ENCODE assay signal across 1 cellular context in the genomic region with DNA sequence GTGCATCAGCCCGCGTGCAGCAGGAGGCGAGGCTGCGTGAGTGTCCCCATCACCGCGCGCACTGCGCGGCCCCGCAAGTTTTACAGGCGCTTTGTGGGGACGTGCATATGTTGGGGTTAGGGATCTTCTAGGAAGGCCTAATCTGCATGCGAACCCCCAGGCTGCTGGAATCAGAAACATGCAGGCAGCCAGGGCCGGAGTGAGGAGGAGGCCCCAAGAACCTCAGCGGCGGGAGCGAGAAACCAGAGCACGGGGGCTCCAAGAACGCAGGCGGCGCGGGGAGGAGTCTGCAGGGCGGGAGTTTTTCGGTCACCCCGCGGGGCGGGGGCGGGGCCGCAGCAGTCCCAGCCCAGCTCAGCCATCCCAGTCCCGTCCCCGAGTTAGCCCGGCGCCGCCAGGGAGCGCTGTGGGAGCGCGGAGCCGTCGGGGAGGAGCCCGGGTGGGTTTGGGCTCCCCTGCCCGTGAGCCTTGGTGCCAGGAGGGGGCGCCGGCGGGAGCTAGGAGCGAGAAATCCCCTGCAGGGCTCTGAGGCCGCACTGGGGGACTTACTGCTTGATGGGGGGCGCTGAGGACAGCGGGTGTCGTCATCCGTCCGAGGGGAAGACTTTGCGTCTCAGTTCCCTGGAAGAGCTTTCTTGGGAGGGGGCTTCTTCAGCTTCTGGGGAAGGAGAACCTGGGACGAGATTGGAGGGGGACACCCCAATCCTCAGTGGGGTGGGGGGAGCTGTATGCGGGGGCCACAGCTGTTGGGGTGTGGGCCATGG.
TF ChIP-seq lines count a peak whose summit lies in the region.

No MANE protein-coding gene starts in this region.

TF ChIP-seq in GM12878, 131 proteins besides CTCF, POLR2A, EP300 and RAD21 (continued from another document):
- TF ChIP-seq, protein P1, sequence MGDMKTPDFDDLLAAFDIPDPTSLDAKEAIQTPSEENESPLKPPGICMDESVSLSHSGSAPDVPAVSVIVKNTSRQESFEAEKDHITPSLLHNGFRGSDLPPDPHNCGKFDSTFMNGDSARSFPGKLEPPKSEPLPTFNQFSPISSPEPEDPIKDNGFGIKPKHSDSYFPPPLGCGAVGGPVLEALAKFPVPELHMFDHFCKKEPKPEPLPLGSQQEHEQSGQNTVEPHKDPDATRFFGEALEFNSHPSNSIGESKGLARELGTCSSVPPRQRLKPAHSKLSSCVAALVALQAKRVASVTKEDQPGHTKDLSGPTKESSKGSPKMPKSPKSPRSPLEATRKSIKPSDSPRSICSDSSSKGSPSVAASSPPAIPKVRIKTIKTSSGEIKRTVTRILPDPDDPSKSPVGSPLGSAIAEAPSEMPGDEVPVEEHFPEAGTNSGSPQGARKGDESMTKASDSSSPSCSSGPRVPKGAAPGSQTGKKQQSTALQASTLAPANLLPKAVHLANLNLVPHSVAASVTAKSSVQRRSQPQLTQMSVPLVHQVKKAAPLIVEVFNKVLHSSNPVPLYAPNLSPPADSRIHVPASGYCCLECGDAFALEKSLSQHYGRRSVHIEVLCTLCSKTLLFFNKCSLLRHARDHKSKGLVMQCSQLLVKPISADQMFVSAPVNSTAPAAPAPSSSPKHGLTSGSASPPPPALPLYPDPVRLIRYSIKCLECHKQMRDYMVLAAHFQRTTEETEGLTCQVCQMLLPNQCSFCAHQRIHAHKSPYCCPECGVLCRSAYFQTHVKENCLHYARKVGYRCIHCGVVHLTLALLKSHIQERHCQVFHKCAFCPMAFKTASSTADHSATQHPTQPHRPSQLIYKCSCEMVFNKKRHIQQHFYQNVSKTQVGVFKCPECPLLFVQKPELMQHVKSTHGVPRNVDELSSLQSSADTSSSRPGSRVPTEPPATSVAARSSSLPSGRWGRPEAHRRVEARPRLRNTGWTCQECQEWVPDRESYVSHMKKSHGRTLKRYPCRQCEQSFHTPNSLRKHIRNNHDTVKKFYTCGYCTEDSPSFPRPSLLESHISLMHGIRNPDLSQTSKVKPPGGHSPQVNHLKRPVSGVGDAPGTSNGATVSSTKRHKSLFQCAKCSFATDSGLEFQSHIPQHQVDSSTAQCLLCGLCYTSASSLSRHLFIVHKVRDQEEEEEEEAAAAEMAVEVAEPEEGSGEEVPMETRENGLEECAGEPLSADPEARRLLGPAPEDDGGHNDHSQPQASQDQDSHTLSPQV (IDR thresholded peaks at IDR 0.05) = peak; percentile 81
- TF ChIP-seq CHD2 (IDR thresholded peaks at IDR 0.05; ENCODE audit: borderline replicate concordance, low read depth, low read length) = 0 out of 2 replicates have a peak, but pooled peaks have one; percentile 28
- no peak for TF ChIP-seq NFXL1 (IDR thresholded peaks at IDR 0.05; ENCODE audit: borderline replicate concordance)
- no peak for TF ChIP-seq TBL1XR1 (IDR thresholded peaks at IDR 0.05; ENCODE audit: low read depth, low read length)
- TF ChIP-seq ZNF217 (IDR thresholded peaks at IDR 0.05) = no peak
- no peak for TF ChIP-seq SKIL (IDR thresholded peaks at IDR 0.05; ENCODE audit: low read depth, poor library complexity, severe bottlenecking)
- peak; percentile 81; the same call in 1 of the 2 replicates for TF ChIP-seq RB1 (IDR thresholded peaks at IDR 0.05; ENCODE audit: borderline replicate concordance)
- 0 out of 2 replicates have a peak, but pooled peaks have one; percentile 25 for TF ChIP-seq BACH1 (IDR thresholded peaks at IDR 0.05; ENCODE audit: borderline replicate concordance)
- TF ChIP-seq KLF5 (IDR thresholded peaks at IDR 0.05; ENCODE audit: partially characterized antibody) = no peak
